1 cellular context compared by ENCODE assay signal in the genomic region with DNA sequence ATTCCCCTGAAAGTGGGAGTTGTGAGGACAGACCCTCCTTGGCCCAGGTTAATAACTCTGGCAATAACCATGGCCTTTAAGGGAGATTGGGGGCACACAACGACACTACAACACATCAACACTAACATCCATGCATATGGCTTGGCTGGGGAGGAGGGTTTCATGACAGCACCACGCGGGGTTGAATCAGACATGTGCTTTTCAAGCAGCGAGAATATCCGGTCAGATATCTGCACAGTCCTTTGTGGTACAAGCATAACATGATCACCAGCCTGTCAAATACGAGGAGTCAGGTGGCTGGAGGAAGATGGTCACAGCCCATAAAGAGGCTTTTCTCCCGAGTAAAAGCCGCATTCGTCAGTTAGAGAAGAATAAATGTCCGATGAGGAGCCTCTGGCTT.
TF ChIP-seq lines count a peak whose summit lies in the region.

No MANE protein-coding gene starts in this region.

TF ChIP-seq in K562, 482 proteins besides CTCF, POLR2A, EP300 and RAD21:
- TF ChIP-seq, protein P1, sequence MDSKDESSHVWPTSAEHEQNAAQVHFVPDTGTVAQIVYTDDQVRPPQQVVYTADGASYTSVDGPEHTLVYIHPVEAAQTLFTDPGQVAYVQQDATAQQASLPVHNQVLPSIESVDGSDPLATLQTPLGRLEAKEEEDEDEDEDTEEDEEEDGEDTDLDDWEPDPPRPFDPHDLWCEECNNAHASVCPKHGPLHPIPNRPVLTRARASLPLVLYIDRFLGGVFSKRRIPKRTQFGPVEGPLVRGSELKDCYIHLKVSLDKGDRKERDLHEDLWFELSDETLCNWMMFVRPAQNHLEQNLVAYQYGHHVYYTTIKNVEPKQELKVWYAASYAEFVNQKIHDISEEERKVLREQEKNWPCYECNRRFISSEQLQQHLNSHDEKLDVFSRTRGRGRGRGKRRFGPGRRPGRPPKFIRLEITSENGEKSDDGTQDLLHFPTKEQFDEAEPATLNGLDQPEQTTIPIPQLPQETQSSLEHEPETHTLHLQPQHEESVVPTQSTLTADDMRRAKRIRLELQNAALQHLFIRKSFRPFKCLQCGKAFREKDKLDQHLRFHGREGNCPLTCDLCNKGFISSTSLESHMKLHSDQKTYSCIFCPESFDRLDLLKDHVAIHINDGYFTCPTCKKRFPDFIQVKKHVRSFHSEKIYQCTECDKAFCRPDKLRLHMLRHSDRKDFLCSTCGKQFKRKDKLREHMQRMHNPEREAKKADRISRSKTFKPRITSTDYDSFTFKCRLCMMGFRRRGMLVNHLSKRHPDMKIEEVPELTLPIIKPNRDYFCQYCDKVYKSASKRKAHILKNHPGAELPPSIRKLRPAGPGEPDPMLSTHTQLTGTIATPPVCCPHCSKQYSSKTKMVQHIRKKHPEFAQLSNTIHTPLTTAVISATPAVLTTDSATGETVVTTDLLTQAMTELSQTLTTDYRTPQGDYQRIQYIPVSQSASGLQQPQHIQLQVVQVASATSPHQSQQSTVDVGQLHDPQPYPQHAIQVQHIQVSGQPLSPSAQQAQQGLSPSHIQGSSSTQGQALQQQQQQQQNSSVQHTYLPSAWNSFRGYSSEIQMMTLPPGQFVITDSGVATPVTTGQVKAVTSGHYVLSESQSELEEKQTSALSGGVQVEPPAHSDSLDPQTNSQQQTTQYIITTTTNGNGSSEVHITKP (IDR thresholded peaks at IDR 0.05; ENCODE audit: partially characterized antibody), result no peak
- TF ChIP-seq SMC3 (conservative IDR thresholded peaks at IDR 0.05; ENCODE audit: insufficient read depth, low read depth, low read length) (0 out of 2 replicates have a peak, but pooled peaks have one; percentile 7), FOXK1 (CRISPR knock-in tag; IDR thresholded peaks at IDR 0.05; ENCODE audit: borderline replicate concordance) (0 out of 2 replicates have a peak, but pooled peaks have one; percentile 29), COPS2 (conservative IDR thresholded peaks at IDR 0.05) (no peak), L3MBTL2 (IDR thresholded peaks at IDR 0.05) (0 out of 2 replicates have a peak, but pooled peaks have one; percentile 23), ZNF444 (CRISPR knock-in tag; IDR thresholded peaks at IDR 0.05) (no peak), ZNF282 (CRISPR knock-in tag; IDR thresholded peaks at IDR 0.05) (no peak), XRCC5 (IDR thresholded peaks at IDR 0.05; ENCODE audit: low read depth, low read length) (no peak), FOXA1 (IDR thresholded peaks at IDR 0.05; ENCODE audit: borderline replicate concordance) (no peak)
- TF ChIP-seq, protein P2, sequence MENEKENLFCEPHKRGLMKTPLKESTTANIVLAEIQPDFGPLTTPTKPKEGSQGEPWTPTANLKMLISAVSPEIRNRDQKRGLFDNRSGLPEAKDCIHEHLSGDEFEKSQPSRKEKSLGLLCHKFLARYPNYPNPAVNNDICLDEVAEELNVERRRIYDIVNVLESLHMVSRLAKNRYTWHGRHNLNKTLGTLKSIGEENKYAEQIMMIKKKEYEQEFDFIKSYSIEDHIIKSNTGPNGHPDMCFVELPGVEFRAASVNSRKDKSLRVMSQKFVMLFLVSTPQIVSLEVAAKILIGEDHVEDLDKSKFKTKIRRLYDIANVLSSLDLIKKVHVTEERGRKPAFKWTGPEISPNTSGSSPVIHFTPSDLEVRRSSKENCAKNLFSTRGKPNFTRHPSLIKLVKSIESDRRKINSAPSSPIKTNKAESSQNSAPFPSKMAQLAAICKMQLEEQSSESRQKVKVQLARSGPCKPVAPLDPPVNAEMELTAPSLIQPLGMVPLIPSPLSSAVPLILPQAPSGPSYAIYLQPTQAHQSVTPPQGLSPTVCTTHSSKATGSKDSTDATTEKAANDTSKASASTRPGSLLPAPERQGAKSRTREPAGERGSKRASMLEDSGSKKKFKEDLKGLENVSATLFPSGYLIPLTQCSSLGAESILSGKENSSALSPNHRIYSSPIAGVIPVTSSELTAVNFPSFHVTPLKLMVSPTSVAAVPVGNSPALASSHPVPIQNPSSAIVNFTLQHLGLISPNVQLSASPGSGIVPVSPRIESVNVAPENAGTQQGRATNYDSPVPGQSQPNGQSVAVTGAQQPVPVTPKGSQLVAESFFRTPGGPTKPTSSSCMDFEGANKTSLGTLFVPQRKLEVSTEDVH (IDR thresholded peaks at IDR 0.05; ENCODE audit: low read depth, partially characterized antibody), result no peak
- TF ChIP-seq, protein P3, sequence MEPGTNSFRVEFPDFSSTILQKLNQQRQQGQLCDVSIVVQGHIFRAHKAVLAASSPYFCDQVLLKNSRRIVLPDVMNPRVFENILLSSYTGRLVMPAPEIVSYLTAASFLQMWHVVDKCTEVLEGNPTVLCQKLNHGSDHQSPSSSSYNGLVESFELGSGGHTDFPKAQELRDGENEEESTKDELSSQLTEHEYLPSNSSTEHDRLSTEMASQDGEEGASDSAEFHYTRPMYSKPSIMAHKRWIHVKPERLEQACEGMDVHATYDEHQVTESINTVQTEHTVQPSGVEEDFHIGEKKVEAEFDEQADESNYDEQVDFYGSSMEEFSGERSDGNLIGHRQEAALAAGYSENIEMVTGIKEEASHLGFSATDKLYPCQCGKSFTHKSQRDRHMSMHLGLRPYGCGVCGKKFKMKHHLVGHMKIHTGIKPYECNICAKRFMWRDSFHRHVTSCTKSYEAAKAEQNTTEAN (CRISPR knock-in tag; IDR thresholded peaks at IDR 0.05), result no peak
- TF ChIP-seq, protein P4, sequence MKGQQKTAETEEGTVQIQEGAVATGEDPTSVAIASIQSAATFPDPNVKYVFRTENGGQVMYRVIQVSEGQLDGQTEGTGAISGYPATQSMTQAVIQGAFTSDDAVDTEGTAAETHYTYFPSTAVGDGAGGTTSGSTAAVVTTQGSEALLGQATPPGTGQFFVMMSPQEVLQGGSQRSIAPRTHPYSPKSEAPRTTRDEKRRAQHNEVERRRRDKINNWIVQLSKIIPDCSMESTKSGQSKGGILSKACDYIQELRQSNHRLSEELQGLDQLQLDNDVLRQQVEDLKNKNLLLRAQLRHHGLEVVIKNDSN (CRISPR knock-in tag; IDR thresholded peaks at IDR 0.05), result peak; percentile 49
- TF ChIP-seq, protein P5, sequence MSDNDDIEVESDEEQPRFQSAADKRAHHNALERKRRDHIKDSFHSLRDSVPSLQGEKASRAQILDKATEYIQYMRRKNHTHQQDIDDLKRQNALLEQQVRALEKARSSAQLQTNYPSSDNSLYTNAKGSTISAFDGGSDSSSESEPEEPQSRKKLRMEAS (CRISPR knock-in tag; IDR thresholded peaks at IDR 0.05), result peak; percentile 66
- TF ChIP-seq, protein P6, sequence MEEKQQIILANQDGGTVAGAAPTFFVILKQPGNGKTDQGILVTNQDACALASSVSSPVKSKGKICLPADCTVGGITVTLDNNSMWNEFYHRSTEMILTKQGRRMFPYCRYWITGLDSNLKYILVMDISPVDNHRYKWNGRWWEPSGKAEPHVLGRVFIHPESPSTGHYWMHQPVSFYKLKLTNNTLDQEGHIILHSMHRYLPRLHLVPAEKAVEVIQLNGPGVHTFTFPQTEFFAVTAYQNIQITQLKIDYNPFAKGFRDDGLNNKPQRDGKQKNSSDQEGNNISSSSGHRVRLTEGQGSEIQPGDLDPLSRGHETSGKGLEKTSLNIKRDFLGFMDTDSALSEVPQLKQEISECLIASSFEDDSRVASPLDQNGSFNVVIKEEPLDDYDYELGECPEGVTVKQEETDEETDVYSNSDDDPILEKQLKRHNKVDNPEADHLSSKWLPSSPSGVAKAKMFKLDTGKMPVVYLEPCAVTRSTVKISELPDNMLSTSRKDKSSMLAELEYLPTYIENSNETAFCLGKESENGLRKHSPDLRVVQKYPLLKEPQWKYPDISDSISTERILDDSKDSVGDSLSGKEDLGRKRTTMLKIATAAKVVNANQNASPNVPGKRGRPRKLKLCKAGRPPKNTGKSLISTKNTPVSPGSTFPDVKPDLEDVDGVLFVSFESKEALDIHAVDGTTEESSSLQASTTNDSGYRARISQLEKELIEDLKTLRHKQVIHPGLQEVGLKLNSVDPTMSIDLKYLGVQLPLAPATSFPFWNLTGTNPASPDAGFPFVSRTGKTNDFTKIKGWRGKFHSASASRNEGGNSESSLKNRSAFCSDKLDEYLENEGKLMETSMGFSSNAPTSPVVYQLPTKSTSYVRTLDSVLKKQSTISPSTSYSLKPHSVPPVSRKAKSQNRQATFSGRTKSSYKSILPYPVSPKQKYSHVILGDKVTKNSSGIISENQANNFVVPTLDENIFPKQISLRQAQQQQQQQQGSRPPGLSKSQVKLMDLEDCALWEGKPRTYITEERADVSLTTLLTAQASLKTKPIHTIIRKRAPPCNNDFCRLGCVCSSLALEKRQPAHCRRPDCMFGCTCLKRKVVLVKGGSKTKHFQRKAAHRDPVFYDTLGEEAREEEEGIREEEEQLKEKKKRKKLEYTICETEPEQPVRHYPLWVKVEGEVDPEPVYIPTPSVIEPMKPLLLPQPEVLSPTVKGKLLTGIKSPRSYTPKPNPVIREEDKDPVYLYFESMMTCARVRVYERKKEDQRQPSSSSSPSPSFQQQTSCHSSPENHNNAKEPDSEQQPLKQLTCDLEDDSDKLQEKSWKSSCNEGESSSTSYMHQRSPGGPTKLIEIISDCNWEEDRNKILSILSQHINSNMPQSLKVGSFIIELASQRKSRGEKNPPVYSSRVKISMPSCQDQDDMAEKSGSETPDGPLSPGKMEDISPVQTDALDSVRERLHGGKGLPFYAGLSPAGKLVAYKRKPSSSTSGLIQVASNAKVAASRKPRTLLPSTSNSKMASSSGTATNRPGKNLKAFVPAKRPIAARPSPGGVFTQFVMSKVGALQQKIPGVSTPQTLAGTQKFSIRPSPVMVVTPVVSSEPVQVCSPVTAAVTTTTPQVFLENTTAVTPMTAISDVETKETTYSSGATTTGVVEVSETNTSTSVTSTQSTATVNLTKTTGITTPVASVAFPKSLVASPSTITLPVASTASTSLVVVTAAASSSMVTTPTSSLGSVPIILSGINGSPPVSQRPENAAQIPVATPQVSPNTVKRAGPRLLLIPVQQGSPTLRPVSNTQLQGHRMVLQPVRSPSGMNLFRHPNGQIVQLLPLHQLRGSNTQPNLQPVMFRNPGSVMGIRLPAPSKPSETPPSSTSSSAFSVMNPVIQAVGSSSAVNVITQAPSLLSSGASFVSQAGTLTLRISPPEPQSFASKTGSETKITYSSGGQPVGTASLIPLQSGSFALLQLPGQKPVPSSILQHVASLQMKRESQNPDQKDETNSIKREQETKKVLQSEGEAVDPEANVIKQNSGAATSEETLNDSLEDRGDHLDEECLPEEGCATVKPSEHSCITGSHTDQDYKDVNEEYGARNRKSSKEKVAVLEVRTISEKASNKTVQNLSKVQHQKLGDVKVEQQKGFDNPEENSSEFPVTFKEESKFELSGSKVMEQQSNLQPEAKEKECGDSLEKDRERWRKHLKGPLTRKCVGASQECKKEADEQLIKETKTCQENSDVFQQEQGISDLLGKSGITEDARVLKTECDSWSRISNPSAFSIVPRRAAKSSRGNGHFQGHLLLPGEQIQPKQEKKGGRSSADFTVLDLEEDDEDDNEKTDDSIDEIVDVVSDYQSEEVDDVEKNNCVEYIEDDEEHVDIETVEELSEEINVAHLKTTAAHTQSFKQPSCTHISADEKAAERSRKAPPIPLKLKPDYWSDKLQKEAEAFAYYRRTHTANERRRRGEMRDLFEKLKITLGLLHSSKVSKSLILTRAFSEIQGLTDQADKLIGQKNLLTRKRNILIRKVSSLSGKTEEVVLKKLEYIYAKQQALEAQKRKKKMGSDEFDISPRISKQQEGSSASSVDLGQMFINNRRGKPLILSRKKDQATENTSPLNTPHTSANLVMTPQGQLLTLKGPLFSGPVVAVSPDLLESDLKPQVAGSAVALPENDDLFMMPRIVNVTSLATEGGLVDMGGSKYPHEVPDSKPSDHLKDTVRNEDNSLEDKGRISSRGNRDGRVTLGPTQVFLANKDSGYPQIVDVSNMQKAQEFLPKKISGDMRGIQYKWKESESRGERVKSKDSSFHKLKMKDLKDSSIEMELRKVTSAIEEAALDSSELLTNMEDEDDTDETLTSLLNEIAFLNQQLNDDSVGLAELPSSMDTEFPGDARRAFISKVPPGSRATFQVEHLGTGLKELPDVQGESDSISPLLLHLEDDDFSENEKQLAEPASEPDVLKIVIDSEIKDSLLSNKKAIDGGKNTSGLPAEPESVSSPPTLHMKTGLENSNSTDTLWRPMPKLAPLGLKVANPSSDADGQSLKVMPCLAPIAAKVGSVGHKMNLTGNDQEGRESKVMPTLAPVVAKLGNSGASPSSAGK (IDR thresholded peaks at IDR 0.05), result 0 out of 2 replicates have a peak, but pooled peaks have one; percentile 10
- TF ChIP-seq, protein P7, sequence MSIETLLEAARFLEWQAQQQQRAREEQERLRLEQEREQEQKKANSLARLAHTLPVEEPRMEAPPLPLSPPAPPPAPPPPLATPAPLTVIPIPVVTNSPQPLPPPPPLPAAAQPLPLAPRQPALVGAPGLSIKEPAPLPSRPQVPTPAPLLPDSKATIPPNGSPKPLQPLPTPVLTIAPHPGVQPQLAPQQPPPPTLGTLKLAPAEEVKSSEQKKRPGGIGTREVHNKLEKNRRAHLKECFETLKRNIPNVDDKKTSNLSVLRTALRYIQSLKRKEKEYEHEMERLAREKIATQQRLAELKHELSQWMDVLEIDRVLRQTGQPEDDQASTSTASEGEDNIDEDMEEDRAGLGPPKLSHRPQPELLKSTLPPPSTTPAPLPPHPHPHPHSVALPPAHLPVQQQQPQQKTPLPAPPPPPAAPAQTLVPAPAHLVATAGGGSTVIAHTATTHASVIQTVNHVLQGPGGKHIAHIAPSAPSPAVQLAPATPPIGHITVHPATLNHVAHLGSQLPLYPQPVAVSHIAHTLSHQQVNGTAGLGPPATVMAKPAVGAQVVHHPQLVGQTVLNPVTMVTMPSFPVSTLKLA (conservative IDR thresholded peaks at IDR 0.05), result 0 out of 4 replicates have a peak, but pooled peaks of 1 of the 2 experiments have one; percentile 15
